In genomic region chr1:6148497-6149241, GRCh38 we compare ENCODE assay signal across 9 cellular contexts. TPM values are rescaled to one million over a fixed set of nuclear protein-coding genes. Genes with fewer than 3 reads are reported as not detected.
DNase-seq lines count a peak whose midpoint lies in the region; ATAC-seq lines count a peak whose summit lies in the region.
"Had no signal": no experiment of that assay in that cellular context is flagged by ENCODE, and none has a peak within 500 bp of the region (broad histone marks: within the 10 kb centered on the region; RNA-seq: fewer than 3 reads in every experiment).

No MANE protein-coding gene starts in this region.

- DNase-seq in AG08395 (ENCODE audit: low spot score) (peak; percentile 53), KBM-7 (peak; percentile 49), T1000 (lab: John Stamatoyannopoulos, UW) (no peak)
- peak; percentile 59 to 61 for DNase-seq in activated CD4-positive, alpha-beta T cell treated with anti-CD3 and anti-CD28 coated beads, Interleukin-2, amount 50 U/mL, for 4 hours
- no peak for DNase-seq in natural killer cell treated with Interleukin-12 subunit alpha and Interleukin-12 subunit beta and Interleukin-15 and Interleukin-18, amount 100 ng/mL, for 72 hours (ENCODE audit: low spot score)
- DNase-seq in stimulated activated naive CD8-positive, alpha-beta T cell treated with anti-CD3 and anti-CD28 coated beads, Interleukin-15, amount 100 ng/mL, for 72 hours: peak; percentile 51 to 54
- DNase-seq: DND-41 had no signal

- in situ Hi-C loops in KBM-7 (cut with MboI; ENCODE audit: low pct_unique_long_range_greater_than_20kb, low sequenced_read_pairs): no loop called here

- intact Hi-C loops in dendritic cell treated with granulocyte-macrophage colony-stimulating factor and Interleukin-4, amounts not matched to agents 40 ng/mL and 50 ng/mL, for 4 days (cut with micrococcal nuclease): no loop called here

- H3K4me3 Mint-ChIP-seq in dendritic cell treated with granulocyte-macrophage colony-stimulating factor and Interleukin-4, amounts not matched to agents 40 ng/mL and 50 ng/mL, for 4 days: peak overlapping the region; percentile 32
- H3K4me3 Mint-ChIP-seq in natural killer cell treated with Interleukin-12 subunit alpha and Interleukin-12 subunit beta and Interleukin-15 and Interleukin-18, amount 100 ng/mL, for 72 hours: peak overlapping the region; percentile 47
- H3K4me3 Mint-ChIP-seq in stimulated activated naive CD8-positive, alpha-beta T cell treated with anti-CD3 and anti-CD28 coated beads, Interleukin-15, amount 100 ng/mL, for 72 hours: peak overlapping the region; percentile 47 to 58

- no peaks in the 10 kb centered on the region for H3K36me3 Mint-ChIP-seq in dendritic cell treated with granulocyte-macrophage colony-stimulating factor and Interleukin-4, amounts not matched to agents 40 ng/mL and 50 ng/mL, for 4 days (ENCODE audit: low read depth)
- no peaks in the 10 kb centered on the region for H3K36me3 Mint-ChIP-seq in natural killer cell treated with Interleukin-12 subunit alpha and Interleukin-12 subunit beta and Interleukin-15 and Interleukin-18, amount 100 ng/mL, for 72 hours

- H3K27me3 Mint-ChIP-seq in dendritic cell treated with granulocyte-macrophage colony-stimulating factor and Interleukin-4, amounts not matched to agents 40 ng/mL and 50 ng/mL, for 4 days: peaks cover 15% of the 10 kb centered on the region
- no peaks in the 10 kb centered on the region for H3K27me3 Mint-ChIP-seq in natural killer cell treated with Interleukin-12 subunit alpha and Interleukin-12 subunit beta and Interleukin-15 and Interleukin-18, amount 100 ng/mL, for 72 hours
- no peaks in the 10 kb centered on the region for H3K27me3 Mint-ChIP-seq in stimulated activated naive CD8-positive, alpha-beta T cell treated with anti-CD3 and anti-CD28 coated beads, Interleukin-15, amount 100 ng/mL, for 72 hours

- peak; percentile 83 to 92 for ATAC-seq in natural killer cell treated with Interleukin-12 subunit alpha and Interleukin-12 subunit beta and Interleukin-15 and Interleukin-18, amount 100 ng/mL, for 72 hours
- ATAC-seq in stimulated activated naive CD8-positive, alpha-beta T cell treated with anti-CD3 and anti-CD28 coated beads, Interleukin-15, amount 100 ng/mL, for 72 hours: peak; percentile 84
- ATAC-seq in GM18870 (IDR thresholded peaks at IDR 0.05; ENCODE audit: unreplicated experiment): no peak

- no peaks in the 10 kb centered on the region for H3K4me1 Mint-ChIP-seq in dendritic cell treated with granulocyte-macrophage colony-stimulating factor and Interleukin-4, amounts not matched to agents 40 ng/mL and 50 ng/mL, for 4 days (ENCODE audit: low read depth)
- H3K4me1 Mint-ChIP-seq in natural killer cell treated with Interleukin-12 subunit alpha and Interleukin-12 subunit beta and Interleukin-15 and Interleukin-18, amount 100 ng/mL, for 72 hours (ENCODE audit: low read depth in 2 of 2): no peaks in the 10 kb centered on the region
- H3K4me1 Mint-ChIP-seq in stimulated activated naive CD8-positive, alpha-beta T cell treated with anti-CD3 and anti-CD28 coated beads, Interleukin-15, amount 100 ng/mL, for 72 hours: peaks cover 11% of the 10 kb centered on the region

- H3K27ac Mint-ChIP-seq in dendritic cell treated with granulocyte-macrophage colony-stimulating factor and Interleukin-4, amounts not matched to agents 40 ng/mL and 50 ng/mL, for 4 days: no peak overlapping the region
- H3K27ac Mint-ChIP-seq in natural killer cell treated with Interleukin-12 subunit alpha and Interleukin-12 subunit beta and Interleukin-15 and Interleukin-18, amount 100 ng/mL, for 72 hours: no peak overlapping the region
- no peak overlapping the region for H3K27ac Mint-ChIP-seq in stimulated activated naive CD8-positive, alpha-beta T cell treated with anti-CD3 and anti-CD28 coated beads, Interleukin-15, amount 100 ng/mL, for 72 hours

- no peaks in the 10 kb centered on the region for H3K9me3 Mint-ChIP-seq in dendritic cell treated with granulocyte-macrophage colony-stimulating factor and Interleukin-4, amounts not matched to agents 40 ng/mL and 50 ng/mL, for 4 days
- no peaks in the 10 kb centered on the region for H3K9me3 Mint-ChIP-seq in natural killer cell treated with Interleukin-12 subunit alpha and Interleukin-12 subunit beta and Interleukin-15 and Interleukin-18, amount 100 ng/mL, for 72 hours
- no peaks in the 10 kb centered on the region for H3K9me3 Mint-ChIP-seq in stimulated activated naive CD8-positive, alpha-beta T cell treated with anti-CD3 and anti-CD28 coated beads, Interleukin-15, amount 100 ng/mL, for 72 hours

RNA-seq across cellular contexts. Expression of gene CHD5, which starts 31.5 kb away (rescaled TPM):
- under 1 TPM; 0.31 to 0.78 TPM for total RNA-seq in natural killer cell treated with Interleukin-12 subunit alpha and Interleukin-12 subunit beta and Interleukin-15 and Interleukin-18, amount 100 ng/mL, for 72 hours

RNA-seq across cellular contexts. Expression of gene RPL22, which starts 50.7 kb away (rescaled TPM):
- 100 to 1,000 TPM; 209 to 355 TPM for total RNA-seq in natural killer cell treated with Interleukin-12 subunit alpha and Interleukin-12 subunit beta and Interleukin-15 and Interleukin-18, amount 100 ng/mL, for 72 hours

RNA-seq across cellular contexts. Expression of gene RNF207, which starts 57.2 kb away (rescaled TPM):
- total RNA-seq in natural killer cell treated with Interleukin-12 subunit alpha and Interleukin-12 subunit beta and Interleukin-15 and Interleukin-18, amount 100 ng/mL, for 72 hours: 10 to 100 TPM in 1 of 2 donors, 1 to 10 TPM in 1; 4.2 to 14.2 TPM

Comparison
In these comparisons a context has a peak if more than half of its experiments do, and no peak if none do; other contexts are left out.
1. DNase-seq: peak in AG08395 (single experiment), KBM-7 (single experiment), activated CD4-positive, alpha-beta T cell treated with anti-CD3 and anti-CD28 coated beads, Interleukin-2, amount 50 U/mL, for 4 hours (2 of 2) and stimulated activated naive CD8-positive, alpha-beta T cell treated with anti-CD3 and anti-CD28 coated beads, Interleukin-15, amount 100 ng/mL, for 72 hours (2 of 2); none in natural killer cell treated with Interleukin-12 subunit alpha and Interleukin-12 subunit beta and Interleukin-15 and Interleukin-18, amount 100 ng/mL, for 72 hours (single experiment) and T1000 (single experiment).
2. Peak in every context shown above with its lines, with median percentiles within 50 percentile points of each other: H3K4me3 Mint-ChIP-seq.